Comparison of ENCODE assay signal across 16 cellular contexts in genomic region chr15:51163843-51164242, GRCh38.
DNase-seq lines count a peak whose midpoint lies in the region; ATAC-seq and TF ChIP-seq lines count a peak whose summit lies in the region.
"Had no signal": no experiment of that assay in that cellular context is flagged by ENCODE, and none has a peak within 500 bp of the region (broad histone marks: within the 10 kb centered on the region; RNA-seq: fewer than 3 reads in every experiment).

No MANE protein-coding gene starts in this region.

- CTCF ChIA-PET in HEK293T (lab: Yijun Ruan, JAX): interaction anchor here (1.2 to 3.1 kb wide), 9 partner anchors 26 to 254 kb away, joined by 3 to 27 read pairs (median 5); no protein-coding TSS in a partner anchor

- DNase-seq in ELR (ENCODE audit: low read depth): peak; percentile 1
- no peak for DNase-seq in ascending aorta (ENCODE audit: low spot score in 2 of 2)
- no peak for DNase-seq in gastrocnemius medialis
- no peak for DNase-seq in HEK293T (ENCODE audit: extremely low spot score)
- DNase-seq in G401 (ENCODE audit: low spot score): no peak
- DNase-seq: activated CD4-positive, alpha-beta T cell treated with anti-CD3 and anti-CD28 coated beads, Interleukin-2, amount 10 ng/mL, durations not matched to agents 7 days and 5 days; activated naive CD8-positive, alpha-beta T cell treated with anti-CD3 and anti-CD28 coated beads for 36 hours; DMS 273 treated with DMSO at 0.1 percent for 48 hours; GOT3; left colon; NCI-H1105 treated with DMSO at 0.1 percent for 48 hours; ovary; stimulated activated naive CD4-positive, alpha-beta T cell had no signal

- intact Hi-C loops in ascending aorta (cut with DNase I) (loop anchor here (1.0 to 5.0 kb wide), 6 partner anchors 28 to 217 kb away; partner anchors contain the start of gene CYP19A1), gastrocnemius medialis (cut with DNase I; ENCODE audit: low total_unique reads) (loop anchor here (1.0 kb wide), 2 partner anchors 28 to 217 kb away; no protein-coding TSS in a partner anchor)

- no peak for ATAC-seq in gastrocnemius medialis
- ATAC-seq in GM21528 (IDR thresholded peaks at IDR 0.05; ENCODE audit: low FRiP score, unreplicated experiment): no peak

- H3K36me3 ChIP-seq in HUES6 (ENCODE audit: control insufficient read depth, insufficient read depth, low read length) (no peaks in the 10 kb centered on the region), ascending aorta (no peaks in the 10 kb centered on the region), gastrocnemius medialis (no peaks in the 10 kb centered on the region)
- H3K36me3 ChIP-seq: ovary had no signal

- H3K9me3 ChIP-seq in HUES6 (ENCODE audit: control insufficient read depth, insufficient read depth, low read depth, low read length) (no peaks in the 10 kb centered on the region), ascending aorta (no peaks in the 10 kb centered on the region), gastrocnemius medialis (no peaks in the 10 kb centered on the region)
- H3K9me3 ChIP-seq: ovary had no signal

- H3K27me3 ChIP-seq in HUES6 (ENCODE audit: control insufficient read depth, insufficient read depth, low read length) (no peaks in the 10 kb centered on the region), ascending aorta (no peaks in the 10 kb centered on the region), gastrocnemius medialis (no peaks in the 10 kb centered on the region)
- H3K27me3 ChIP-seq: ovary had no signal

- no peak for TF ChIP-seq POLR2A in gastrocnemius medialis (IDR thresholded peaks at IDR 0.05)

- H3K9ac ChIP-seq in HUES6 (ENCODE audit: low read length): no peak overlapping the region

- TF ChIP-seq CTCF in ascending aorta (IDR thresholded peaks at IDR 0.05) (no peak), gastrocnemius medialis (IDR thresholded peaks at IDR 0.05 in 4 of 5, conservative IDR thresholded peaks at IDR 0.05 in 1 of 5) (no peak)

- H3K27ac ChIP-seq in HUES6 (ENCODE audit: low read depth, low read length) (no peak overlapping the region; the same call in 1 of the 2 replicates), ascending aorta (peak overlapping the region; percentile 77 to 81), gastrocnemius medialis (peak overlapping the region in 3 of 4 donors; percentile 52 to 82 (median 70))
- H3K27ac ChIP-seq: ovary, SK-N-MC had no signal

- H3K4me1 ChIP-seq in HUES6 (ENCODE audit: control insufficient read depth, insufficient read depth, low read length) (peaks cover 18% of the 10 kb centered on the region), ascending aorta (peaks cover 0 to 10% of the 10 kb centered on the region in 2 donors), gastrocnemius medialis (peaks cover 8 to 10% of the 10 kb centered on the region in 2 donors)

- H3K4me3 ChIP-seq in HUES6 (ENCODE audit: low read depth, low read length) (peak overlapping the region; percentile 11; the same call in 1 of the 2 replicates), ascending aorta (no peak overlapping the region), gastrocnemius medialis (no peak overlapping the region)
- H3K4me3 ChIP-seq: SK-N-MC had no signal

- POLR2A ChIA-PET in HEK293T (lab: Yijun Ruan, JAX): no interaction called here

- in situ Hi-C loops in gastrocnemius medialis (cut with MboI; ENCODE audit: low sequenced_read_pairs in 4 of 4) (loop anchor here (5.0 to 25.0 kb wide), 4 partner anchors 33 to 223 kb away; no protein-coding TSS in a partner anchor), G401 (cut with HindIII; ENCODE audit: low sequenced_read_pairs) (no loop called here)

TF ChIP-seq in HEK293T, 16 proteins besides CTCF, POLR2A, EP300 and RAD21:
- no peak for TF ChIP-seq FOXM1 (IDR thresholded peaks at IDR 0.05; ENCODE audit: borderline replicate concordance)
- no peak for TF ChIP-seq BHLHE40 (IDR thresholded peaks at IDR 0.05; ENCODE audit: borderline replicate concordance)
